ENCODE assay signal across 1 cellular context in the genomic region with DNA sequence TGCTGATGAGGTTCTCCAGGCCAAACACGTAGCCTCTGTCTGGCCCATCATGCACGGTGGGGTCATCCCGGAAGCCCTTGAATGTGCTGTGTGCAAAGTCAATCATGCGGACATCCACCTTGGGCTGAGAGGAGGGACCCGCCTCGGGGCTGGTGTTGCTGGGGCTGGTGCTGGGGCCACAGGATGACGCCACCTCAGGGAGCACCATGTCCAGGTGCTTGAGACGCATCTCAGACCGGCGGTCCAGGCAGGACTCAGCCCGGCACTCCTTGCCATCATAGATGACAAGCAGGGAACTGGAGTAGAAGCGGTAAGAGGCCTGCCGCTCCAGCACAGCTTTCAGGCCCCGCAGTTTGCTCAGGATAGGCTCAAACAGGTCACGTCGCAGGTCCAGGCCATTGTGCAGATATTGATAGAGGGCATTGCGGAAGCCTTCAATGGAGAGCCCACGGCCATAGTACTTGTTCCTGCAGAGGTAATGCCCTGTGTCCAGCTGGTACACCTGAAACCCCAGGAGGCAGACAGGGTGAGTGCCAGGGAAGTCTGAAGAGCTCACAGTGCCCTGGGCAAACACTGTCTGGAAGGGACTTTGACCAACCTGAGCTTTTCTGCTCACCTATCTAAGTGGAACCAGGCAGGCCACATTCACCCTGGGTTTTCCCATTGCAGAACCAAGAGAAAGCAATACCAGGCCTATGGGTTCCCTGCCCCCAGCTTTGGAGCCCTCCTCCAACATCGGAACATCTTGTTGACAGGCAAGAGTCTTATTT.
TF ChIP-seq lines count a peak whose summit lies in the region.

No MANE protein-coding gene starts in this region.

TF ChIP-seq in HepG2, 621 proteins besides CTCF, POLR2A, EP300 and RAD21:
- peak; percentile 45 for TF ChIP-seq AGO2 (optimal IDR thresholded peaks at IDR 0.05; ENCODE audit: low read depth, low read length)
- TF ChIP-seq, protein P1, sequence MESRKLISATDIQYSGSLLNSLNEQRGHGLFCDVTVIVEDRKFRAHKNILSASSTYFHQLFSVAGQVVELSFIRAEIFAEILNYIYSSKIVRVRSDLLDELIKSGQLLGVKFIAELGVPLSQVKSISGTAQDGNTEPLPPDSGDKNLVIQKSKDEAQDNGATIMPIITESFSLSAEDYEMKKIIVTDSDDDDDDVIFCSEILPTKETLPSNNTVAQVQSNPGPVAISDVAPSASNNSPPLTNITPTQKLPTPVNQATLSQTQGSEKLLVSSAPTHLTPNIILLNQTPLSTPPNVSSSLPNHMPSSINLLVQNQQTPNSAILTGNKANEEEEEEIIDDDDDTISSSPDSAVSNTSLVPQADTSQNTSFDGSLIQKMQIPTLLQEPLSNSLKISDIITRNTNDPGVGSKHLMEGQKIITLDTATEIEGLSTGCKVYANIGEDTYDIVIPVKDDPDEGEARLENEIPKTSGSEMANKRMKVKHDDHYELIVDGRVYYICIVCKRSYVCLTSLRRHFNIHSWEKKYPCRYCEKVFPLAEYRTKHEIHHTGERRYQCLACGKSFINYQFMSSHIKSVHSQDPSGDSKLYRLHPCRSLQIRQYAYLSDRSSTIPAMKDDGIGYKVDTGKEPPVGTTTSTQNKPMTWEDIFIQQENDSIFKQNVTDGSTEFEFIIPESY (CRISPR knock-in tag; IDR thresholded peaks at IDR 0.05): no peak
- TF ChIP-seq, protein P2, sequence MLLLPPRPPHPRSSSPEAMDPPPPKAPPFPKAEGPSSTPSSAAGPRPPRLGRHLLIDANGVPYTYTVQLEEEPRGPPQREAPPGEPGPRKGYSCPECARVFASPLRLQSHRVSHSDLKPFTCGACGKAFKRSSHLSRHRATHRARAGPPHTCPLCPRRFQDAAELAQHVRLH (CRISPR knock-in tag; IDR thresholded peaks at IDR 0.05; ENCODE audit: borderline replicate concordance, low read depth): no peak
- TF ChIP-seq, protein P3, sequence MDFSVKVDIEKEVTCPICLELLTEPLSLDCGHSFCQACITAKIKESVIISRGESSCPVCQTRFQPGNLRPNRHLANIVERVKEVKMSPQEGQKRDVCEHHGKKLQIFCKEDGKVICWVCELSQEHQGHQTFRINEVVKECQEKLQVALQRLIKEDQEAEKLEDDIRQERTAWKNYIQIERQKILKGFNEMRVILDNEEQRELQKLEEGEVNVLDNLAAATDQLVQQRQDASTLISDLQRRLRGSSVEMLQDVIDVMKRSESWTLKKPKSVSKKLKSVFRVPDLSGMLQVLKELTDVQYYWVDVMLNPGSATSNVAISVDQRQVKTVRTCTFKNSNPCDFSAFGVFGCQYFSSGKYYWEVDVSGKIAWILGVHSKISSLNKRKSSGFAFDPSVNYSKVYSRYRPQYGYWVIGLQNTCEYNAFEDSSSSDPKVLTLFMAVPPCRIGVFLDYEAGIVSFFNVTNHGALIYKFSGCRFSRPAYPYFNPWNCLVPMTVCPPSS (IDR thresholded peaks at IDR 0.05): no peak
